Comparison of ENCODE assay signal across 21 cellular contexts in the genomic region with DNA sequence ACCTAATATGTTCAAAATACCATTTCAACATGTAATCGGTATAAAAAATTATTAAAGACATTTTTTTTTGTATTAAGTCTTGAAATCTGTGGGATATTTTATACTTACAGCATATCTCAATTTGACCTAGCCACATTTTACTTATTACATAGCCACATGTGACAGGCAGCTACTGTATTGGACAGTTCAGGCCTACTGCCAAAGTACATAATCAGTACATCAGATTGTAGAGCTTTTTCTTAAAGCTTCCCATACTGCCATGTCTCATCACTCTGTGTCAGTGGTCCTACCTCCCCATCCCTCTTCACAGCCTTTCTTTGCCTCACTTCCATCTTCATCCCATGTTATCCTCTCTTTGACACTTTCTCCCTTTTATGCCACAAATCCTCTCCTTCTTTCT. TPM values are rescaled to one million over a fixed set of nuclear protein-coding genes. Genes with fewer than 3 reads are reported as not detected.
"Had no signal": no experiment of that assay in that cellular context is flagged by ENCODE, and none has a peak within 500 bp of the region (broad histone marks: within the 10 kb centered on the region; RNA-seq: fewer than 3 reads in every experiment).

No MANE protein-coding gene starts in this region.

- ATAC-seq: activated CD8-positive, alpha-beta memory T cell treated with anti-CD3 and anti-CD28 coated beads, Interleukin-2, amount 10 ng/mL, durations not matched to agents 7 days and 5 days; activated naive CD4-positive, alpha-beta T cell treated with anti-CD3 and anti-CD28 coated beads, Interleukin-2, amount 50 U/mL, for 72 hours; heart left ventricle; left lobe of liver; mucosa of descending colon; stimulated activated naive CD8-positive, alpha-beta T cell treated with anti-CD3 and anti-CD28 coated beads, Interleukin-15, amount 100 ng/mL, for 72 hours had no signal

- H3K4me1 Mint-ChIP-seq: nephron had no signal

- H3K9me3 ChIP-seq: ovary, testis had no signal

- H3K4me1 ChIP-seq: testis had no signal

- H3K27me3 ChIP-seq: heart left ventricle, ovary, testis had no signal

- H3K4me3 Mint-ChIP-seq: activated CD8-positive, alpha-beta memory T cell treated with anti-CD3 and anti-CD28 coated beads, Interleukin-2, amount 10 ng/mL, durations not matched to agents 7 days and 5 days; activated T-cell treated with anti-CD3 and anti-CD28 coated beads, Interleukin-2, amount 50 U/mL, for 24 hours; nephron; stimulated activated naive CD8-positive, alpha-beta T cell treated with anti-CD3 and anti-CD28 coated beads, Interleukin-15, amount 100 ng/mL, for 72 hours had no signal

- H3K4me3 ChIP-seq: heart left ventricle, mucosa of descending colon, ovary, testis had no signal

- H3K27ac ChIP-seq: epithelial cell of prostate, heart left ventricle, ovary, testis had no signal

- H3K27me3 Mint-ChIP-seq: activated CD8-positive, alpha-beta memory T cell treated with anti-CD3 and anti-CD28 coated beads, Interleukin-2, amount 10 ng/mL, durations not matched to agents 7 days and 5 days; activated T-cell treated with anti-CD3 and anti-CD28 coated beads, Interleukin-2, amount 50 U/mL, for 24 hours; stimulated activated naive CD8-positive, alpha-beta T cell treated with anti-CD3 and anti-CD28 coated beads, Interleukin-15, amount 100 ng/mL, for 72 hours had no signal

- H3K27ac Mint-ChIP-seq: activated CD8-positive, alpha-beta memory T cell treated with anti-CD3 and anti-CD28 coated beads, Interleukin-2, amount 10 ng/mL, durations not matched to agents 7 days and 5 days; activated naive CD4-positive, alpha-beta T cell treated with anti-CD3 and anti-CD28 coated beads, Interleukin-2, amount 50 U/mL, for 72 hours; activated T-cell treated with anti-CD3 and anti-CD28 coated beads, Interleukin-2, amount 50 U/mL, for 24 hours; nephron; stimulated activated naive CD8-positive, alpha-beta T cell treated with anti-CD3 and anti-CD28 coated beads, Interleukin-15, amount 100 ng/mL, for 72 hours had no signal

- DNase-seq: activated CD4-positive, alpha-beta T cell treated with anti-CD3 and anti-CD28 coated beads, Interleukin-2, amount 50 U/mL, for 4 hours; activated CD4-positive, CD25-positive, alpha-beta regulatory T cell treated with anti-CD3 and anti-CD28 coated beads, Interleukin-2, amount 50 U/mL, for 72 hours; activated CD8-positive, alpha-beta memory T cell treated with anti-CD3 and anti-CD28 coated beads, Interleukin-2, amount 10 ng/mL, durations not matched to agents 7 days and 5 days; activated effector memory CD4-positive, alpha-beta T cell treated with anti-CD3 and anti-CD28 coated beads, Interleukin-2, amount 50 U/mL, for 16 hours; activated T-cell treated with anti-CD3 and anti-CD28 coated beads, Interleukin-2, amount 50 U/mL, for 24 hours; amygdala; effector CD8-positive, alpha-beta T cell; foreskin melanocyte; heart left ventricle; islet precursor cell; mucosa of descending colon; ovary; stimulated activated CD4-positive, alpha-beta T cell treated with anti-CD3 and anti-CD28 coated beads, Interleukin-15, amount 100 ng/mL, for 24 hours; stimulated activated CD4-positive, alpha-beta T cell treated with anti-CD3 and anti-CD28 coated beads, Interleukin-4, amount 100 ng/mL, for 24 hours; stimulated activated naive CD8-positive, alpha-beta T cell treated with anti-CD3 and anti-CD28 coated beads, Interleukin-15, amount 100 ng/mL, for 72 hours; testis had no signal

- H3K36me3 ChIP-seq: heart left ventricle, ovary had no signal

RNA-seq across cellular contexts. Expression of gene LOXL4, which starts 43.0 kb away (rescaled TPM):
- total RNA-seq: activated CD8-positive, alpha-beta memory T cell treated with anti-CD3 and anti-CD28 coated beads, Interleukin-2, amount 10 ng/mL, durations not matched to agents 7 days and 5 days; activated naive CD4-positive, alpha-beta T cell treated with anti-CD3 and anti-CD28 coated beads, Interleukin-2, amount 50 U/mL, for 72 hours; T-helper 2 cell treated with Interferon-gamma antibody and Interleukin-4, amounts not matched to agents 100 ng/mL and 5 ng/mL, for 36 hours had no signal
